ENCODE assay signal across 1 cellular context in the genomic region with DNA sequence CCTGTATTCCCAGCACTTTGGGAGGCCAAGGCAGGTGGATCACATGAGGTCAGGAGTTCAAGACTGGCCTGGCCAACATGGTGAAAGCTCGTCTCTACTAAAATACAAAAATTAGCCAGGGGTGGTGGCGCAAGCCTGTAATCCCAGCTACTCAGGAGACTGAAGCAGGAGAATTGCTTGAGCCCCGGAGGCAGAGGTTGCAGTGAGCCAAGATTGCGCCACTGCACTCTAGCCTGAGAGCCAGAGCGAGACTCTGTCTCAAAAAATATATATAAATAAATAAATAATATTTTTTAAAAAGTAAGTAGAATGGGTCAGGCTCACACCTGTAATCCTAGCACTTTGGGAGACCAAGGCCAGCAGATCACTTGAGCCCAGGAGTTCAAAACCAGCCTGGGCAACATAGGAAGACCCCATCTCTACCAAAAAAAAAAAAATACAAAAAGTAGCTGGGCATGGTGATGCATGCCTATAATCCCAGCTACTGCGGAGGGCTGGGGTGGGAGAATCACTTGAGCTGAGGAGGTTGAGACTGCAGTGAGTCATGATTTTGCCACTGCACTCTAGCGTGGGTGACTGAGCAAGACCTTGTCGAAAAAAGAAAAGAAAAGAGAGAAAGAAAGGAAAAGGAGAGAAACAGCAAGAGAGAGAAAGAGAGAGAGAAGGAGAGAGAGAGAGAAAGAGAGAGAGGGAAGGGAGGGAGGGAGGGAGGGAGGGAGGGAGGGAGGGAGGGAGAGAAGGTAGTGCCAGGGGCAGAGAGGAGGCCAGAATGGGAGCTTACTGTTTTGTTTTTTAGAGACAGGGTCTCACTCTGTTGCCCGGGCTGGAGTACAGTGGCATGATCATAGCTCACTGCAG.
TF ChIP-seq lines count a peak whose summit lies in the region.

No MANE protein-coding gene starts in this region.

TF ChIP-seq in IMR-90, 13 proteins besides CTCF, POLR2A, EP300 and RAD21:
- TF ChIP-seq FOS (IDR thresholded peaks at IDR 0.05; ENCODE audit: low read depth, low read length) (peak; percentile 75), CEBPB (IDR thresholded peaks at IDR 0.05; ENCODE audit: low read depth, low read length) (peak; percentile 52)
